36 cellular contexts compared by ENCODE assay signal in genomic region chr11:37006563-37006962, GRCh38.
"Had no signal": no experiment of that assay in that cellular context is flagged by ENCODE, and none has a peak within 500 bp of the region (broad histone marks: within the 10 kb centered on the region; RNA-seq: fewer than 3 reads in every experiment).

No MANE protein-coding gene starts in this region.

- H3K9me3 ChIP-seq: MG63 had no signal

- H3K36me3 ChIP-seq: MG63 had no signal

- H3K9ac ChIP-seq: KMS-11 had no signal

- H3K27me3 ChIP-seq: MG63 had no signal

- H3K4me3 ChIP-seq: MG63 had no signal

- H3K4me2 ChIP-seq: KMS-11 had no signal

- DNase-seq: Karpas-422, Kasumi-1, KG1, MG63, MM.1S, MV-4-11, NCI-H1048, NCI-H1092, NCI-H1092 treated with DMSO at 0.1 percent for 48 hours, NCI-H1105, NCI-H1105 treated with DMSO at 0.1 percent for 48 hours, NCI-H1417, NCI-H1417 treated with DMSO at 0.1 percent for 48 hours, NCI-H1436, NCI-H1436 treated with DMSO at 0.1 percent for 48 hours, NCI-H146, NCI-H1694, NCI-H1694 treated with DMSO at 0.1 percent for 48 hours, NCI-H187, NCI-H187 treated with DMSO at 0.1 percent for 48 hours, NCI-H1930, NCI-H2029, NCI-H2029 treated with DMSO at 0.1 percent for 48 hours, NCI-H2081, NCI-H2081 treated with DMSO at 0.1 percent for 48 hours, NCI-H2107, NCI-H2171, NCI-H2171 treated with DMSO at 0.1 percent for 48 hours, NCI-H2227 treated with DMSO at 0.1 percent for 48 hours, NCI-H226, NCI-H345, NCI-H446, NCI-H446 treated with DMSO at 0.1 percent for 48 hours, NCI-H510A, NCI-H510A treated with DMSO at 0.1 percent for 48 hours had no signal

- H3K27ac ChIP-seq: KMS-11 had no signal
